Comparison of ENCODE assay signal across 14 cellular contexts in the genomic region with DNA sequence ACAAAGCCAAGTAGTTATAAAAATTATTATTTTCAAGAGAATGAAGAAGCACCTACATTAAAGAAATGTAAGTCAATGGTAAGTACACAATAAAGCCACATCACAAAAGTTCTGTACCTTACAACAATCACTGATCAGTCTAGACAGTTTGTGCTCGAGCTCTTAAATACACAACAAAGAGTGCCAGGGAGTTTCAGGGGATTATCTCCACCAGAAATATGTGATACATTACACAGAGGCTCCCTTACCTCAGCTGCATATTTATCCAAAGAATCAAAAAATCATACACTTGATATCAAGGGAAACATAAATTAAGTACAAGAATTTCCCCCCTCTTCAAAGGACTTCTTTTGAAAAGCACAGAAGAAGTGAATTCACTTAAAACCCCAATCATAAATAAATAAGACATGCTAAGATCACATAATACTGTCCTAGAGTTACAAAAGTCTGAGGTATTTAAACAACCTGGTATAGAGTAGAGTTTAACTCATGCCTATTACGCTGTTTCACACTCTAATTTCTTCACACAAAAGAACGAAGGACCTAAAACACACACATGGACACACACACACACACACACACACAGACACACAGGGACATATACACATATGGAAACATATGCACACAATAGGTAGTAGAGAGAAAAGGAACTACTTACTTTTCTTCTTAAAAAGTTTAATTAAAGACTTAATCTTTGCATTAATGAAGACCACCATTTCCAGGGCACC. TPM values are rescaled to one million over a fixed set of nuclear protein-coding genes. Genes with fewer than 3 reads are reported as not detected.
A peak's percentile ranks its signal among the peaks of the same experiment; 100 is the strongest.
DNase-seq lines count a peak whose midpoint lies in the region; ATAC-seq, FAIRE-seq and TF ChIP-seq lines count a peak whose summit lies in the region.
"Had no signal": no experiment of that assay in that cellular context is flagged by ENCODE, and none has a peak within 500 bp of the region (broad histone marks: within the 10 kb centered on the region; RNA-seq: fewer than 3 reads in every experiment).

No MANE protein-coding gene starts in this region.

- H3K4me1 ChIP-seq in endocrine pancreas (ENCODE audit: control insufficient read depth, insufficient read depth, low read length) = peaks cover 19% of the 10 kb centered on the region

- H3K4me3 ChIP-seq in endocrine pancreas (ENCODE audit: control insufficient read depth, insufficient read depth, low read length) = peak overlapping the region; percentile 88
- H3K4me3 ChIP-seq: MG63 had no signal

- H3K9me3 Mint-ChIP-seq in naive B cell (no peaks in the 10 kb centered on the region), HFFc6 (no peaks in the 10 kb centered on the region)
- no peaks in the 10 kb centered on the region for H3K9me3 Mint-ChIP-seq in activated T-cell treated with anti-CD3 and anti-CD28 coated beads, Interleukin-2, amount 50 U/mL, for 72 hours
- H3K9me3 Mint-ChIP-seq: activated CD4-positive, alpha-beta T cell treated with anti-CD3 and anti-CD28 coated beads, Interleukin-2, amount 10 ng/mL, durations not matched to agents 7 days and 5 days; activated naive CD8-positive, alpha-beta T cell treated with anti-CD3 and anti-CD28 coated beads for 36 hours had no signal

- peak; percentile 10 for ATAC-seq in HG03571 (IDR thresholded peaks at IDR 0.05; ENCODE audit: unreplicated experiment)
- ATAC-seq in naive B cell (ENCODE audit: low read depth in 2 of 2) = no peak
- ATAC-seq in GM18517 (IDR thresholded peaks at IDR 0.05; ENCODE audit: unreplicated experiment) = no peak
- ATAC-seq in activated T-cell treated with anti-CD3 and anti-CD28 coated beads, Interleukin-2, amount 50 U/mL, for 72 hours (replicated peaks in 1 of 2) = no peak

- peak; percentile 11 for FAIRE-seq in D721Med (lab: Jason Lieb, UNC)

- H3K9ac ChIP-seq in endocrine pancreas (ENCODE audit: control insufficient read depth, insufficient read depth, low read length) = peak overlapping the region; percentile 31

- H3K36me3 Mint-ChIP-seq in naive B cell (no peaks in the 10 kb centered on the region), HFFc6 (ENCODE audit: low read depth) (no peaks in the 10 kb centered on the region)
- no peaks in the 10 kb centered on the region for H3K36me3 Mint-ChIP-seq in activated T-cell treated with anti-CD3 and anti-CD28 coated beads, Interleukin-2, amount 50 U/mL, for 72 hours (ENCODE audit: insufficient read depth in 2 of 2)
- H3K36me3 Mint-ChIP-seq: activated naive CD8-positive, alpha-beta T cell treated with anti-CD3 and anti-CD28 coated beads for 36 hours; CD8-positive, alpha-beta memory T cell had no signal

- H3K27ac Mint-ChIP-seq in naive B cell (peak overlapping the region in 4 of 6 donors; percentile 15 to 87 (median 46)), HFFc6 (no peak overlapping the region)
- no peak overlapping the region for H3K27ac Mint-ChIP-seq in activated T-cell treated with anti-CD3 and anti-CD28 coated beads, Interleukin-2, amount 50 U/mL, for 72 hours
- H3K27ac Mint-ChIP-seq: activated CD4-positive, alpha-beta T cell treated with anti-CD3 and anti-CD28 coated beads, Interleukin-2, amount 10 ng/mL, durations not matched to agents 7 days and 5 days; activated naive CD8-positive, alpha-beta T cell treated with anti-CD3 and anti-CD28 coated beads for 36 hours had no signal

- H3K27me3 Mint-ChIP-seq in naive B cell (peaks cover 0 to 22% (median 2%) of the 10 kb centered on the region in 3 donors), HFFc6 (ENCODE audit: insufficient read depth) (no peaks in the 10 kb centered on the region; the same call in 1 of the 2 replicates)
- peaks cover 7% of the 10 kb centered on the region for H3K27me3 Mint-ChIP-seq in activated T-cell treated with anti-CD3 and anti-CD28 coated beads, Interleukin-2, amount 50 U/mL, for 72 hours (ENCODE audit: low read depth)

- H3K27me3 ChIP-seq in endocrine pancreas (ENCODE audit: control insufficient read depth, insufficient read depth, low read length) = no peaks in the 10 kb centered on the region
- H3K27me3 ChIP-seq: MG63 had no signal

- no peaks in the 10 kb centered on the region for H3K36me3 ChIP-seq in endocrine pancreas (ENCODE audit: control insufficient read depth, insufficient read depth, low read length)
- H3K36me3 ChIP-seq: MG63 had no signal

- no peaks in the 10 kb centered on the region for H3K9me3 ChIP-seq in endocrine pancreas (ENCODE audit: control insufficient read depth, low read length)
- H3K9me3 ChIP-seq: MG63 had no signal

- no peak for TF ChIP-seq CTCF in D721Med (IDR thresholded peaks at IDR 0.05; ENCODE audit: insufficient read depth, missing control alignments)
- TF ChIP-seq CTCF in HFFc6 (IDR thresholded peaks at IDR 0.05) = no peak

- H3K4me3 Mint-ChIP-seq in naive B cell = peak overlapping the region in 7 of 8 donors; percentile 65 to 89 (median 81)
- H3K4me3 Mint-ChIP-seq in activated T-cell treated with anti-CD3 and anti-CD28 coated beads, Interleukin-2, amount 50 U/mL, for 72 hours = no peak overlapping the region
- H3K4me3 Mint-ChIP-seq in HFFc6 = no peak overlapping the region
- H3K4me3 Mint-ChIP-seq: activated CD4-positive, alpha-beta T cell treated with anti-CD3 and anti-CD28 coated beads, Interleukin-2, amount 10 ng/mL, durations not matched to agents 7 days and 5 days; activated naive CD8-positive, alpha-beta T cell treated with anti-CD3 and anti-CD28 coated beads for 36 hours; CD8-positive, alpha-beta memory T cell had no signal

- H3K4me1 Mint-ChIP-seq in naive B cell = peaks cover 21 to 29% (median 22%) of the 10 kb centered on the region in 3 donors
- no peaks in the 10 kb centered on the region for H3K4me1 Mint-ChIP-seq in activated T-cell treated with anti-CD3 and anti-CD28 coated beads, Interleukin-2, amount 50 U/mL, for 72 hours (ENCODE audit: low read depth)
- peaks cover 8% of the 10 kb centered on the region for H3K4me1 Mint-ChIP-seq in HFFc6 (ENCODE audit: low read depth)

- no peak for DNase-seq in D721Med (ENCODE audit: insufficient read length, low spot score)
- DNase-seq in naive B cell = no peak
- DNase-seq in NCI-H748 (lab: John Stamatoyannopoulos, UW; ENCODE audit: unreplicated experiment) = no peak
- DNase-seq in activated T-cell treated with anti-CD3 and anti-CD28 coated beads, Interleukin-2, amount 50 U/mL, for 72 hours = no peak
- no peak for DNase-seq in HFFc6
- DNase-seq: activated CD4-positive, alpha-beta T cell treated with anti-CD3 and anti-CD28 coated beads, Interleukin-2, amount 10 ng/mL, durations not matched to agents 7 days and 5 days; activated naive CD8-positive, alpha-beta T cell treated with anti-CD3 and anti-CD28 coated beads for 36 hours; CD8-positive, alpha-beta memory T cell; MG63; occipital lobe; Right ventricle myocardium superior had no signal

RNA-seq across cellular contexts. Expression of a gene that starts 0.6 kb away (rescaled TPM):
- polyA plus RNA-seq in naive B cell (ENCODE audit: low read depth in 6 of 6) = under 1 TPM in 1 of 6 donors, not detected in 5; 0.04 TPM
- 1 to 10 TPM; 1.2 to 1.6 TPM for total RNA-seq in activated T-cell treated with anti-CD3 and anti-CD28 coated beads, Interleukin-2, amount 50 U/mL, for 72 hours
- 10 to 100 TPM in 3 of 6 experiments, 1 to 10 TPM in 3; 4.4 to 12.3 (median 10.1) TPM for total RNA-seq in HFFc6 (2021; fragmentation: NEBNext Ultra II Directional; extraction: Animal tissue kit (Norgen Biotek cat#: 25700))
- polyA plus RNA-seq: CD8-positive, alpha-beta memory T cell had no signal

Comparison
In these comparisons a context has a peak if more than half of its experiments do, and no peak if none do; other contexts are left out.
1. H3K27ac Mint-ChIP-seq: peak in naive B cell (4 of 6); none in activated T-cell treated with anti-CD3 and anti-CD28 coated beads, Interleukin-2, amount 50 U/mL, for 72 hours (single experiment) and HFFc6 (single experiment).
2. H3K4me3 Mint-ChIP-seq: peak in naive B cell (7 of 8); none in activated T-cell treated with anti-CD3 and anti-CD28 coated beads, Interleukin-2, amount 50 U/mL, for 72 hours (0 of 2) and HFFc6 (single experiment).